Comparison of ENCODE assay signal across 7 cellular contexts in the genomic region with DNA sequence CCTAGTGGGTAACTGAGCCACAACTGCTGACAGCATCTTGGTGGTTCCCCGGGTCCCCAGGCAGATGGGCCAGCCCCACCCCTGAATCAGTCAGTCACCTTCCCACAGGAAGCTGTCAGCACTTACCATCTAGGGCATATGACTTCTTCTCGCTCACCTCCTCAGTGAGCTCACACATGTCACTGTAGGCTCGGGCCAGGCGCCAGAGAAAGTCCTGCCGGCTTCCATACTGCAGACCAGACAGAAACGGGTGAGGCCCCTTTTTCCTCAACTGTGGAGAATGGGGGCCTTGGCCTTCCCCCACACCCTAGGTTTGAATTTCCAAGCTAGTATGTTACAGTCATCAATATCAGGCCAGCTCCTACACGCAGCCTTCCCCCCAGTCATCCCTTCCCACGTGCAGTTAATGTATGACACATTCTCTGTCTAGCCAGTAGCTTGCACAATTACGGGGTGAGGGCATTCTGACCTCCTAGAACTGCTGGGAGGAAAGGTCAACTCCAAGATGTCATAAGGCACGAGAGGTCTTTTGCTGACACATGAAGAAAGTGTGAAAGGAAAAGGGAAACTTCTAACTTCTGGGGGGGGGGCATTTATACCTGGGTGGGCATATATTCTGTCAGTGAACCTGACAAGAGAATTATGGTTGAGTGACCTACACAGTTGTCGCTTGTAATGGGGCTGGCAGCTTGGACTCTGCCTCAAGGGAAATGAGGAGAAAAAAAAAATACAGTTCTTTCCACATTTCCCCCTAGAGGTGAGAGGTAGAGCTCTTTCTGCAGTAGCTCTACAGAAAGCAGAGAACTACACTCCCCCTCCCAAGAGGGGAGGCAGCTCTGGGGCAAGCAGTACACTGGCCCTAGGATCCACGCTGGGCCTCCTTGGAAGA.
DNase-seq lines count a peak whose midpoint lies in the region; ATAC-seq and TF ChIP-seq lines count a peak whose summit lies in the region.

No MANE protein-coding gene starts in this region.

- POLR2A ChIA-PET in HEK293T (lab: Yijun Ruan, JAX), result interaction anchor here (0.6 to 0.9 kb wide), 2 partner anchors 32 to 63 kb away, joined by 3 to 4 read pairs; a partner anchor contains a TSS

- ATAC-seq in HG02642 (IDR thresholded peaks at IDR 0.05; ENCODE audit: poor library complexity, unreplicated experiment) (peak; percentile 46), GM21381 (IDR thresholded peaks at IDR 0.05; ENCODE audit: unreplicated experiment) (no peak)
- ATAC-seq in activated CD4-positive, CD25-positive, alpha-beta regulatory T cell treated with anti-CD3 and anti-CD28 coated beads, Interleukin-2, amount 50 U/mL, for 24 hours, result peak; percentile 94 to 95

- H3K27ac ChIP-seq in epithelial cell of prostate, result peak overlapping the region; percentile 37

- DNase-seq in epithelial cell of prostate (ENCODE audit: low read depth, low spot score) (peak; percentile 60), retina (no peak), HEK293T (ENCODE audit: extremely low spot score) (no peak)
- DNase-seq in stimulated activated CD4-positive, alpha-beta T cell treated with anti-CD3 and anti-CD28 coated beads, Interleukin-12 subunit alpha, Interleukin-12 subunit beta, amount 100 ng/mL, for 48 hours (ENCODE audit: low read depth in 2 of 3, low spot score in 1 of 3), result peak in 2 of 3 donors; percentile 42 to 45

- CTCF ChIA-PET in HEK293T (lab: Yijun Ruan, JAX), result interaction anchor here (1.2 kb wide), 1 partner anchor 38 kb away, joined by 4 read pairs; no protein-coding TSS in a partner anchor

TF ChIP-seq in HEK293T, 16 proteins besides CTCF, POLR2A, EP300 and RAD21:
- TF ChIP-seq SUZ12 (IDR thresholded peaks at IDR 0.05), result no peak
- TF ChIP-seq BHLHE40 (IDR thresholded peaks at IDR 0.05; ENCODE audit: borderline replicate concordance), result no peak
- no peak for TF ChIP-seq ARNT (IDR thresholded peaks at IDR 0.05)
- TF ChIP-seq HDGF (IDR thresholded peaks at IDR 0.05; ENCODE audit: borderline replicate concordance), result no peak
- no peak for TF ChIP-seq SP1 (IDR thresholded peaks at IDR 0.05)
- no peak for TF ChIP-seq LEF1 (IDR thresholded peaks at IDR 0.05; ENCODE audit: borderline replicate concordance)
- no peak for TF ChIP-seq NFRKB (IDR thresholded peaks at IDR 0.05)
- TF ChIP-seq ZNF384 (IDR thresholded peaks at IDR 0.05), result no peak
- TF ChIP-seq ELF4 (IDR thresholded peaks at IDR 0.05), result no peak
- TF ChIP-seq FOXM1 (IDR thresholded peaks at IDR 0.05; ENCODE audit: borderline replicate concordance), result no peak
- TF ChIP-seq TARDBP (IDR thresholded peaks at IDR 0.05), result no peak
- TF ChIP-seq L3MBTL2 (conservative IDR thresholded peaks at IDR 0.05), result no peak
- no peak for TF ChIP-seq FOXA1 (IDR thresholded peaks at IDR 0.05)
- TF ChIP-seq, protein P1, sequence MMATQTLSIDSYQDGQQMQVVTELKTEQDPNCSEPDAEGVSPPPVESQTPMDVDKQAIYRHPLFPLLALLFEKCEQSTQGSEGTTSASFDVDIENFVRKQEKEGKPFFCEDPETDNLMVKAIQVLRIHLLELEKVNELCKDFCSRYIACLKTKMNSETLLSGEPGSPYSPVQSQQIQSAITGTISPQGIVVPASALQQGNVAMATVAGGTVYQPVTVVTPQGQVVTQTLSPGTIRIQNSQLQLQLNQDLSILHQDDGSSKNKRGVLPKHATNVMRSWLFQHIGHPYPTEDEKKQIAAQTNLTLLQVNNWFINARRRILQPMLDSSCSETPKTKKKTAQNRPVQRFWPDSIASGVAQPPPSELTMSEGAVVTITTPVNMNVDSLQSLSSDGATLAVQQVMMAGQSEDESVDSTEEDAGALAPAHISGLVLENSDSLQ (IDR thresholded peaks at IDR 0.05), result no peak
TF ChIP-seq in HEK293T: peak in this region for 0.

Comparison
In these comparisons a context has a peak if more than half of its experiments do, and no peak if none do; other contexts are left out.
1. DNase-seq: peak in epithelial cell of prostate (single experiment) and stimulated activated CD4-positive, alpha-beta T cell treated with anti-CD3 and anti-CD28 coated beads, Interleukin-12 subunit alpha, Interleukin-12 subunit beta, amount 100 ng/mL, for 48 hours (2 of 3); none in retina (single experiment) and HEK293T (single experiment).